ENCODE assay signal across 13 cellular contexts in the genomic region with DNA sequence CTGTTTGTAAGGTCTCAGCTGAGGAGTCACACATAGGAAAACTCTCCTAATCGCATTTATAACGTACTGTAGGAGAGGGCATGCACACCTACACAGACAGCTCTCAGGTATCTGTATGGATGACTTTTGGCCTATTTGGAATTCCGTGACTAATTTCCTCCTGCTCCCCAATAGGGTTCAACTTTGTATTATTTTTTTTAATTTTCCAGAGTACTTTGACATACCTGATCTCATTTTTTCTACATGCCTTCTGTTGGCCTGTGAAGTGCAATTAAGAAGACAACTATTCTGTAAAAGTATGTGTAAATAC.
"Had no signal": no experiment of that assay in that cellular context is flagged by ENCODE, and none has a peak within 500 bp of the region (broad histone marks: within the 10 kb centered on the region; RNA-seq: fewer than 3 reads in every experiment).

No MANE protein-coding gene starts in this region.

- H3K27ac Mint-ChIP-seq: activated CD8-positive, alpha-beta memory T cell treated with anti-CD3 and anti-CD28 coated beads, Interleukin-2, amount 10 ng/mL, durations not matched to agents 7 days and 5 days; activated naive CD8-positive, alpha-beta T cell; activated T-cell treated with anti-CD3 and anti-CD28 coated beads, Interleukin-2, amount 50 U/mL, for 24 hours; stimulated activated naive CD8-positive, alpha-beta T cell treated with anti-CD3 and anti-CD28 coated beads, Interleukin-15, Interleukin-2, amounts not matched to agents 100 ng/mL and 50 ng/mL, for 24 hours; T-helper 1 cell treated with Interleukin-12 subunit alpha and Interleukin-12 subunit beta and Interleukin-4 antibody, amounts not matched to agents 30 μg/mL and 1 μg/mL, for 36 hours had no signal

- H3K9me3 Mint-ChIP-seq: stimulated activated naive CD8-positive, alpha-beta T cell treated with anti-CD3 and anti-CD28 coated beads, Interleukin-15, Interleukin-2, amounts not matched to agents 100 ng/mL and 50 ng/mL, for 24 hours had no signal

- H3K27ac ChIP-seq: thoracic aorta had no signal

- ATAC-seq: activated CD8-positive, alpha-beta memory T cell treated with anti-CD3 and anti-CD28 coated beads, Interleukin-2, amount 10 ng/mL, durations not matched to agents 7 days and 5 days; mucosa of descending colon; naive thymus-derived CD8-positive, alpha-beta T cell; SK-N-SH treated with all-trans-retinoic acid at 6 μM for 48 hours had no signal

- FAIRE-seq: TTC549 had no signal

- H3K36me3 ChIP-seq: thoracic aorta had no signal

- H3K4me3 ChIP-seq: mucosa of descending colon, thoracic aorta had no signal

- H3K9me3 ChIP-seq: mucosa of descending colon, thoracic aorta had no signal

- DNase-seq: activated CD8-positive, alpha-beta memory T cell treated with anti-CD3 and anti-CD28 coated beads, Interleukin-2, amount 10 ng/mL, durations not matched to agents 7 days and 5 days; activated effector memory CD4-positive, alpha-beta T cell treated with Interleukin-2 at 50 U/mL for 16 hours; activated T-cell treated with anti-CD3 and anti-CD28 coated beads, Interleukin-2, amount 50 U/mL, for 24 hours; amygdala; mucosa of descending colon; naive thymus-derived CD8-positive, alpha-beta T cell; stimulated activated CD4-positive, alpha-beta T cell treated with anti-CD3 and anti-CD28 coated beads, Interleukin-2, amount 100 ng/mL, for 48 hours had no signal

- H3K4me3 Mint-ChIP-seq: activated CD8-positive, alpha-beta memory T cell treated with anti-CD3 and anti-CD28 coated beads, Interleukin-2, amount 10 ng/mL, durations not matched to agents 7 days and 5 days; activated naive CD8-positive, alpha-beta T cell; activated T-cell treated with anti-CD3 and anti-CD28 coated beads, Interleukin-2, amount 50 U/mL, for 24 hours; naive thymus-derived CD8-positive, alpha-beta T cell; stimulated activated naive CD8-positive, alpha-beta T cell treated with anti-CD3 and anti-CD28 coated beads, Interleukin-15, Interleukin-2, amounts not matched to agents 100 ng/mL and 50 ng/mL, for 24 hours; T-helper 1 cell treated with Interleukin-12 subunit alpha and Interleukin-12 subunit beta and Interleukin-4 antibody, amounts not matched to agents 30 μg/mL and 1 μg/mL, for 36 hours had no signal

- H3K27me3 Mint-ChIP-seq: activated CD8-positive, alpha-beta memory T cell treated with anti-CD3 and anti-CD28 coated beads, Interleukin-2, amount 10 ng/mL, durations not matched to agents 7 days and 5 days; activated naive CD8-positive, alpha-beta T cell; activated T-cell treated with anti-CD3 and anti-CD28 coated beads, Interleukin-2, amount 50 U/mL, for 24 hours; naive thymus-derived CD8-positive, alpha-beta T cell; stimulated activated naive CD8-positive, alpha-beta T cell treated with anti-CD3 and anti-CD28 coated beads, Interleukin-15, Interleukin-2, amounts not matched to agents 100 ng/mL and 50 ng/mL, for 24 hours had no signal
